Comparison of ENCODE assay signal across 26 cellular contexts in genomic region chr17:51595965-51596364, GRCh38.
"Had no signal": no experiment of that assay in that cellular context is flagged by ENCODE, and none has a peak within 500 bp of the region (broad histone marks: within the 10 kb centered on the region; RNA-seq: fewer than 3 reads in every experiment).

No MANE protein-coding gene starts in this region.

- H3K27ac Mint-ChIP-seq: endodermal cell; naive thymus-derived CD8-positive, alpha-beta T cell; progenitor cell of endocrine pancreas; stimulated activated effector memory CD8-positive, alpha-beta T cell treated with anti-CD3 and anti-CD28 coated beads, Interleukin-12 subunit alpha, Interleukin-12 subunit beta, amount 100 ng/mL, for 72 hours had no signal

- H3K9me3 Mint-ChIP-seq: endodermal cell; naive thymus-derived CD8-positive, alpha-beta T cell; stimulated activated effector memory CD8-positive, alpha-beta T cell treated with anti-CD3 and anti-CD28 coated beads, Interleukin-12 subunit alpha, Interleukin-12 subunit beta, amount 100 ng/mL, for 72 hours had no signal

- H3K27me3 Mint-ChIP-seq: progenitor cell of endocrine pancreas had no signal

- H3K4me3 Mint-ChIP-seq: endodermal cell; naive thymus-derived CD8-positive, alpha-beta T cell; stimulated activated effector memory CD8-positive, alpha-beta T cell treated with anti-CD3 and anti-CD28 coated beads, Interleukin-12 subunit alpha, Interleukin-12 subunit beta, amount 100 ng/mL, for 72 hours had no signal

- ATAC-seq: esophagus mucosa; heart right ventricle; left colon; left ventricle myocardium superior; lower lobe of right lung; naive thymus-derived CD8-positive, alpha-beta T cell; pancreas; sciatic nerve; stimulated activated effector memory CD8-positive, alpha-beta T cell treated with anti-CD3 and anti-CD28 coated beads, Interleukin-12 subunit alpha, Interleukin-12 subunit beta, amount 100 ng/mL, for 72 hours; stimulated activated naive CD8-positive, alpha-beta T cell treated with anti-CD3 and anti-CD28 coated beads, Interleukin-15, Interleukin-2, amounts not matched to agents 100 U/mL and 50 U/mL, for 24 hours had no signal

- FAIRE-seq: pancreas, urothelium cell line had no signal

- DNase-seq: cerebellar nuclear complex; effector CD8-positive, alpha-beta T cell; endodermal cell; foreskin fibroblast; glutamatergic neuron; heart right ventricle; hippocampal formation; islet precursor cell; kidney glomerular epithelial cell; left colon; left ventricle myocardium superior; lower lobe of right lung; naive thymus-derived CD8-positive, alpha-beta T cell; pancreas; stimulated activated CD4-positive, alpha-beta T cell treated with anti-CD3 and anti-CD28 coated beads, Interleukin-2, amount 100 ng/mL, for 24 hours; stimulated activated CD4-positive, alpha-beta T cell treated with anti-CD3 and anti-CD28 coated beads, Interleukin-4, amount 100 ng/mL, for 24 hours; stimulated activated naive CD8-positive, alpha-beta T cell treated with anti-CD3 and anti-CD28 coated beads, Interleukin-15, Interleukin-2, amounts not matched to agents 100 U/mL and 50 U/mL, for 24 hours; substantia nigra; testis; tibial artery; upper lobe of left lung had no signal

- H3K4me1 Mint-ChIP-seq: naive thymus-derived CD8-positive, alpha-beta T cell; stimulated activated effector memory CD8-positive, alpha-beta T cell treated with anti-CD3 and anti-CD28 coated beads, Interleukin-12 subunit alpha, Interleukin-12 subunit beta, amount 100 ng/mL, for 72 hours had no signal

- H3K36me3 Mint-ChIP-seq: naive thymus-derived CD8-positive, alpha-beta T cell; stimulated activated effector memory CD8-positive, alpha-beta T cell treated with anti-CD3 and anti-CD28 coated beads, Interleukin-12 subunit alpha, Interleukin-12 subunit beta, amount 100 ng/mL, for 72 hours had no signal
